In the genomic region with DNA sequence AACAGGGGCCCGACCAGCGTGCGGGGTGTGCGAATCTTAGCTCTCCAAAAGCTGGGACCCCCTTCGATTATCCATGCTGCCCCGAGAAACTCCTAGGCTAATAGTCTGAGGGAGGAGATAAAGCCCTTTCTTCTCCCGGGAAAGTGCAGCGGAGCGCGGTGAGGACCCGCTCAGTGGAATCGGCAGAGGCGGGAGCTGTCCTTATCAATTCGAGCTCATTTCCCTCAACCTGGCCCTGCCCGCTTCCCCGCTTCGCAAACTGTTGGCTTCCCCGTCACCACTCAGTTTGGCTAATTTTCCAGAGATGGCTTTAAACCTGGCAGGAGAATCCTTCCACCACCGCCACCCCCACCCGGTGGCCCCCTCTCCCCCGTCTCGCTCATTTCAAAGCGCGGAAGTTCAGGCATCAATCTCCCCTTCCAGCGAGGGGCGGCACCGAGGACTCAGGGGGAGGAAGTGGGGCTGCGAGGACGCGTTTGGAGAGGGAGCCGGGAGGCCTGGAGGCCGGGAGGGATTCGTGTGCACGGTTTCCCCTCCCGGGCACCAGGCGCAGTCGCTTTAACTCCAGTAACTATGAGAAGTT, we compare ENCODE assay signal across 1 cellular context.
TF ChIP-seq lines count a peak whose summit lies in the region.

No MANE protein-coding gene starts in this region.

TF ChIP-seq in WTC11, 78 proteins besides CTCF, POLR2A, EP300 and RAD21 (continued from another document):
- no peak for TF ChIP-seq ELF4 (CRISPR knock-in tag; IDR thresholded peaks at IDR 0.05; ENCODE audit: low read depth)
